ENCODE assay signal across 15 cellular contexts in genomic region chr3:165194477-165195135, GRCh38. TPM values are rescaled to one million over a fixed set of nuclear protein-coding genes. Genes with fewer than 3 reads are reported as not detected.
DNase-seq lines count a peak whose midpoint lies in the region; ATAC-seq and TF ChIP-seq lines count a peak whose summit lies in the region.
"Had no signal": no experiment of that assay in that cellular context is flagged by ENCODE, and none has a peak within 500 bp of the region (broad histone marks: within the 10 kb centered on the region; RNA-seq: fewer than 3 reads in every experiment).

No MANE protein-coding gene starts in this region.

- no peak overlapping the region for H3K27ac Mint-ChIP-seq in chondrocyte (ENCODE audit: unreplicated experiment)
- H3K27ac Mint-ChIP-seq in natural killer cell, result no peak overlapping the region
- H3K27ac Mint-ChIP-seq: stimulated activated naive B cell treated with anti-CD40 and anti-IgM and Interleukin-4, amounts not matched to agents 10 μg/mL and 1 μg/mL and 100 μg/mL, for 72 hours had no signal

- ATAC-seq in HG03460 (IDR thresholded peaks at IDR 0.05; ENCODE audit: unreplicated experiment) (no peak), natural killer cell (no peak)
- ATAC-seq: stimulated activated naive B cell treated with anti-CD40 and anti-IgM and Interleukin-4, amounts not matched to agents 10 μg/mL and 1 μg/mL and 100 μg/mL, for 72 hours had no signal

- H3K9me3 ChIP-seq in neuron (ENCODE audit: low read length), result no peaks in the 10 kb centered on the region
- H3K9me3 ChIP-seq: body of pancreas, SJSA1 had no signal

- H3K4me1 Mint-ChIP-seq in chondrocyte (ENCODE audit: low read depth) (peaks cover 40% of the 10 kb centered on the region), natural killer cell (peaks cover 4 to 5% of the 10 kb centered on the region in 2 donors)

- peaks cover 51% of the 10 kb centered on the region for H3K27me3 ChIP-seq in neuron (ENCODE audit: insufficient read depth, low read length)
- H3K27me3 ChIP-seq: SJSA1 had no signal

- peak overlapping the region; percentile 63 for H3K4me3 ChIP-seq in neuron (ENCODE audit: low read length)
- H3K4me3 ChIP-seq: body of pancreas, SJSA1 had no signal

- no peak overlapping the region for H2AFZ ChIP-seq in neuron (ENCODE audit: low read depth, low read length)

- H3K27me3 Mint-ChIP-seq in chondrocyte (ENCODE audit: low read depth) (peaks cover 72% of the 10 kb centered on the region), natural killer cell (ENCODE audit: low read depth in 2 of 2) (peaks cover 33% of the 10 kb centered on the region in 2 donors)

- no peaks in the 10 kb centered on the region for H3K36me3 ChIP-seq in neuron (ENCODE audit: insufficient read depth, low read length)
- H3K36me3 ChIP-seq: SJSA1 had no signal

- in situ Hi-C loops in G401 (cut with HindIII; ENCODE audit: low sequenced_read_pairs), result no loop called here

- peaks cover 47% of the 10 kb centered on the region for H3K4me1 ChIP-seq in neuron (ENCODE audit: insufficient read depth, low read length)
- H3K4me1 ChIP-seq: SJSA1 had no signal

- DNase-seq in G401 (ENCODE audit: low spot score) (peak; percentile 54), NCI-H748 (lab: John Stamatoyannopoulos, UW; ENCODE audit: unreplicated experiment) (peak; percentile 29), globus pallidus (ENCODE audit: low spot score) (peak; percentile 15), NCI-H2171 (lab: John Stamatoyannopoulos, UW) (no peak), chondrocyte (ENCODE audit: low spot score) (no peak), natural killer cell (no peak)
- DNase-seq: activated T-cell treated with anti-CD3 and anti-CD28 coated beads, Interleukin-2, amount 50 U/mL, for 1 hour; body of pancreas; NCI-H446; stimulated activated CD4-positive, alpha-beta T cell treated with anti-CD3 and anti-CD28 coated beads, Interleukin-2, amount 100 ng/mL, for 24 hours; stimulated activated naive B cell treated with anti-CD40 and anti-IgM and Interleukin-4, amounts not matched to agents 10 μg/mL and 1 μg/mL and 100 μg/mL, for 72 hours had no signal

- H3K4me3 Mint-ChIP-seq in chondrocyte (ENCODE audit: unreplicated experiment) (no peak overlapping the region), natural killer cell (no peak overlapping the region)
- H3K4me3 Mint-ChIP-seq: stimulated activated naive B cell treated with anti-CD40 and anti-IgM and Interleukin-4, amounts not matched to agents 10 μg/mL and 1 μg/mL and 100 μg/mL, for 72 hours had no signal

- intact Hi-C loops in natural killer cell (cut with micrococcal nuclease), result no loop called here

- no peaks in the 10 kb centered on the region for H3K9me3 Mint-ChIP-seq in chondrocyte (ENCODE audit: low read depth)
- peaks cover 2 to 11% of the 10 kb centered on the region in 2 donors for H3K9me3 Mint-ChIP-seq in natural killer cell
- H3K9me3 Mint-ChIP-seq: stimulated activated naive B cell treated with anti-CD40 and anti-IgM and Interleukin-4, amounts not matched to agents 10 μg/mL and 1 μg/mL and 100 μg/mL, for 72 hours had no signal

- TF ChIP-seq CTCF in chondrocyte (IDR thresholded peaks at IDR 0.05), result no peak
- TF ChIP-seq CTCF in natural killer cell (IDR thresholded peaks at IDR 0.05), result no peak

- H3K36me3 Mint-ChIP-seq in chondrocyte (ENCODE audit: low read depth), result no peaks in the 10 kb centered on the region
- H3K36me3 Mint-ChIP-seq in natural killer cell, result peaks cover 7% of the 10 kb centered on the region
- H3K36me3 Mint-ChIP-seq: CD14-positive monocyte had no signal

RNA-seq across cellular contexts. Expression of gene SLITRK3, which starts 1.6 kb away (rescaled TPM):
- total RNA-seq in G401 (2014; rRNA removed; shearing (Covaris generic)), result not detected in 2 replicates
- 0.77 TPM in 1 of 3 replicates, not detected in the others for total RNA-seq in chondrocyte
- not detected for total RNA-seq in natural killer cell
- total RNA-seq: body of pancreas, SJSA1 had no signal

Comparison
In these comparisons a context has a peak if more than half of its experiments do, and no peak if none do; other contexts are left out.
1. DNase-seq: peak in G401 (single experiment), NCI-H748 (single experiment) and globus pallidus (single experiment); none in NCI-H2171 (single experiment), chondrocyte (single experiment) and natural killer cell (single experiment).